Comparison of ENCODE assay signal across 18 cellular contexts in genomic region chr2:113214141-113214540, GRCh38. TPM values are rescaled to one million over a fixed set of nuclear protein-coding genes. Genes with fewer than 3 reads are reported as not detected.
DNase-seq lines count a peak whose midpoint lies in the region; ATAC-seq and TF ChIP-seq lines count a peak whose summit lies in the region.
"Had no signal": no experiment of that assay in that cellular context is flagged by ENCODE, and none has a peak within 500 bp of the region (broad histone marks: within the 10 kb centered on the region; RNA-seq: fewer than 3 reads in every experiment).

No MANE protein-coding gene starts in this region.

- WGBS in heart left ventricle, 4 donors: 87 to 99% (median 89%) methylated on average over 4 of the region's 4 CpGs
- WGBS in adrenal gland, 4 donors: 82 to 94% (median 88%) methylated on average over 4 of the region's 4 CpGs

- H3K36me3 Mint-ChIP-seq in activated T-helper 17 cell treated with anti-CD3 and anti-CD28 coated beads, Interleukin-2, amount 50 U/mL, for 72 hours (ENCODE audit: low read depth): no peaks in the 10 kb centered on the region
- peaks cover 21% of the 10 kb centered on the region for H3K36me3 Mint-ChIP-seq in nephron progenitor cell (ENCODE audit: low read depth)
- H3K36me3 Mint-ChIP-seq in type B pancreatic cell: no peaks in the 10 kb centered on the region

- DNase-seq in cardiac septum (ENCODE audit: low spot score): peak; percentile 50
- DNase-seq in heart left ventricle: no peak
- DNase-seq in nephron progenitor cell: no peak
- no peak for DNase-seq in NCI-H2227 treated with DMSO at 0.1 percent for 48 hours (lab: John Stamatoyannopoulos, UW)
- DNase-seq in type B pancreatic cell (ENCODE audit: extremely low spot score, unreplicated experiment): no peak
- DNase-seq in adrenal gland: no peak
- no peak for DNase-seq in KG1 (lab: John Stamatoyannopoulos, UW)
- DNase-seq: COR-L47, KBM-7, NCI-H1436, NCI-H2029 treated with DMSO at 0.1 percent for 48 hours, NCI-H2171 treated with DMSO at 0.1 percent for 48 hours, NCI-H510A, PC-9 had no signal

- ATAC-seq in heart left ventricle: no peak
- ATAC-seq in activated T-helper 17 cell treated with anti-CD3 and anti-CD28 coated beads, Interleukin-2, amount 50 U/mL, for 72 hours (replicated peaks): no peak
- ATAC-seq: HCT116 had no signal

- H3K27me3 ChIP-seq in heart left ventricle (no peaks in the 10 kb centered on the region), adrenal gland (no peaks in the 10 kb centered on the region)
- H3K27me3 ChIP-seq: SJSA1 had no signal

- H3K27ac ChIP-seq in heart left ventricle: no peak overlapping the region
- H3K27ac ChIP-seq in adrenal gland: peak overlapping the region in 1 of 5 donors; percentile 17
- H3K27ac ChIP-seq: HL-60, PC-9, SJSA1 had no signal

- TF ChIP-seq CTCF in heart left ventricle (IDR thresholded peaks at IDR 0.05): no peak
- no peak for TF ChIP-seq CTCF in nephron progenitor cell (IDR thresholded peaks at IDR 0.05)
- TF ChIP-seq CTCF in type B pancreatic cell (conservative IDR thresholded peaks at IDR 0.05): no peak
- no peak for TF ChIP-seq CTCF in adrenal gland (IDR thresholded peaks at IDR 0.05)

- intact Hi-C loops in cardiac septum (cut with DNase I): no loop called here
- intact Hi-C loops in heart left ventricle (cut with DNase I): no loop called here
- intact Hi-C loops in adrenal gland (cut with DNase I): no loop called here

- peaks cover 14% of the 10 kb centered on the region for H3K4me1 Mint-ChIP-seq in activated T-helper 17 cell treated with anti-CD3 and anti-CD28 coated beads, Interleukin-2, amount 50 U/mL, for 72 hours
- peaks cover 67% of the 10 kb centered on the region for H3K4me1 Mint-ChIP-seq in nephron progenitor cell
- H3K4me1 Mint-ChIP-seq in type B pancreatic cell (ENCODE audit: unreplicated experiment): peaks cover 62% of the 10 kb centered on the region

- H3K9me3 ChIP-seq in heart left ventricle: no peaks in the 10 kb centered on the region
- H3K9me3 ChIP-seq in adrenal gland (replicated peaks in 1 of 3): no peaks in the 10 kb centered on the region
- H3K9me3 ChIP-seq: SJSA1 had no signal

- H3K36me3 ChIP-seq in heart left ventricle (no peaks in the 10 kb centered on the region), adrenal gland (replicated peaks in 1 of 2) (no peaks in the 10 kb centered on the region)
- H3K36me3 ChIP-seq: SJSA1 had no signal

- H3K4me3 Mint-ChIP-seq in activated T-helper 17 cell treated with anti-CD3 and anti-CD28 coated beads, Interleukin-2, amount 50 U/mL, for 72 hours: no peak overlapping the region
- H3K4me3 Mint-ChIP-seq in nephron progenitor cell (no peak overlapping the region), type B pancreatic cell (no peak overlapping the region)

- peaks cover 3 to 49% (median 42%) of the 10 kb centered on the region in 12 donors for H3K4me1 ChIP-seq in heart left ventricle
- H3K4me1 ChIP-seq in adrenal gland (replicated peaks in 1 of 2): peaks cover 31 to 49% of the 10 kb centered on the region in 2 donors

- H3K4me3 ChIP-seq in heart left ventricle (no peak overlapping the region), adrenal gland (no peak overlapping the region)
- H3K4me3 ChIP-seq: PC-9, SJSA1 had no signal

- no peaks in the 10 kb centered on the region for H3K27me3 Mint-ChIP-seq in activated T-helper 17 cell treated with anti-CD3 and anti-CD28 coated beads, Interleukin-2, amount 50 U/mL, for 72 hours
- H3K27me3 Mint-ChIP-seq in nephron progenitor cell (ENCODE audit: low read depth, poor library complexity) (peaks cover 24% of the 10 kb centered on the region), type B pancreatic cell (no peaks in the 10 kb centered on the region)

- no peaks in the 10 kb centered on the region for H3K9me3 Mint-ChIP-seq in activated T-helper 17 cell treated with anti-CD3 and anti-CD28 coated beads, Interleukin-2, amount 50 U/mL, for 72 hours
- H3K9me3 Mint-ChIP-seq in nephron progenitor cell (no peaks in the 10 kb centered on the region), type B pancreatic cell (no peaks in the 10 kb centered on the region)

- no peak for TF ChIP-seq POLR2A in heart left ventricle (IDR thresholded peaks at IDR 0.05)
- no peak for TF ChIP-seq POLR2A in adrenal gland (IDR thresholded peaks at IDR 0.05)

- H3K27ac Mint-ChIP-seq in activated T-helper 17 cell treated with anti-CD3 and anti-CD28 coated beads, Interleukin-2, amount 50 U/mL, for 72 hours: peak overlapping the region; percentile 56
- H3K27ac Mint-ChIP-seq in nephron progenitor cell: peak overlapping the region; percentile 86
- no peak overlapping the region for H3K27ac Mint-ChIP-seq in type B pancreatic cell

RNA-seq across cellular contexts. Expression of gene PSD4, which starts 40.4 kb away (rescaled TPM):
- total RNA-seq in cardiac septum (2.3 TPM), heart left ventricle (10 to 100 TPM in 1 of 9 donors, 1 to 10 TPM in 5, under 1 TPM in 3; 0.65 to 23.4 (median 1.9) TPM), type B pancreatic cell (ENCODE audit: low replicate concordance) (38.8 and 79.1 TPM in 2 replicates), adrenal gland (100 to 1,000 TPM in 4 of 8 donors, 10 to 100 TPM in 4; 62.7 to 164 (median 93.5) TPM)
- polyA plus RNA-seq in heart left ventricle (1 to 10 TPM in 1 of 2 donors, under 1 TPM in 1; 0.99 to 1.6 TPM), adrenal gland (10 to 100 TPM; 21.1 to 60.2 (median 31.8) TPM)
- total RNA-seq in activated T-helper 17 cell treated with anti-CD3 and anti-CD28 coated beads, Interleukin-2, amount 50 U/mL, for 72 hours: 100 to 1,000 TPM; 300 to 503 TPM
